ENCODE assay signal across 2 cellular contexts in the genomic region with DNA sequence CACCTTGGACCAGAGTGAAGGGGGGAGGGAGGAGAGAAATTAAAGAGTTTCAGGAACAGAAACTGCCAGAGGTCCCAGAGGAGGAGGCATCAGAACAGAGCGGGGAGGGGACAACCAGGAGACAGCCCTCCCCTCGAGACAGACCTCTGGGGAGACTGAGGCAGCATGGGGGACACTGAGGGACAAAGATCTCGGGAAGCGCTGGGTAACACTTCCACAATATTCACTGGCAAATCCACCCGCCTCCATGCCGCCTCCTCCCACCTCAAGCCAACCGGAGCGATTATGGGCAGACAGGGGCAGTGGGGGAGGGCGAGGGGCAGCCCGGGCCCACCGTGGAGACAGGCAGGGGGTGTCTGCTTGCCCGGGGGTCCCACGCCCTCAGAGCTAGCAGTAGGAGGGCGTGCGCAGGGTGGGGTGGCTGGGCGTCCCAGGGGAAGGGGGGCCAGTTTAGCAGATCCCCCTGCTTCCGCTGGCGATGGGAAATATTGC.
A peak's percentile ranks its signal among the peaks of the same experiment; 100 is the strongest.
TF ChIP-seq lines count a peak whose summit lies in the region.

No MANE protein-coding gene starts in this region.

TF ChIP-seq in A549, 52 proteins besides CTCF, POLR2A, EP300 and RAD21:
- TF ChIP-seq, protein P1, sequence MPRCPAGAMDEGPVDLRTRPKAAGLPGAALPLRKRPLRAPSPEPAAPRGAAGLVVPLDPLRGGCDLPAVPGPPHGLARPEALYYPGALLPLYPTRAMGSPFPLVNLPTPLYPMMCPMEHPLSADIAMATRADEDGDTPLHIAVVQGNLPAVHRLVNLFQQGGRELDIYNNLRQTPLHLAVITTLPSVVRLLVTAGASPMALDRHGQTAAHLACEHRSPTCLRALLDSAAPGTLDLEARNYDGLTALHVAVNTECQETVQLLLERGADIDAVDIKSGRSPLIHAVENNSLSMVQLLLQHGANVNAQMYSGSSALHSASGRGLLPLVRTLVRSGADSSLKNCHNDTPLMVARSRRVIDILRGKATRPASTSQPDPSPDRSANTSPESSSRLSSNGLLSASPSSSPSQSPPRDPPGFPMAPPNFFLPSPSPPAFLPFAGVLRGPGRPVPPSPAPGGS (IDR thresholded peaks at IDR 0.05), result no peak
- TF ChIP-seq HOXA7 (CRISPR knock-in tag; IDR thresholded peaks at IDR 0.05) (no peak), MAZ (IDR thresholded peaks at IDR 0.05; ENCODE audit: borderline replicate concordance, low read depth, low read length) (no peak), CEBPB (IDR thresholded peaks at IDR 0.05) (no peak), RFX5 (IDR thresholded peaks at IDR 0.05) (no peak), RNF2 (IDR thresholded peaks at IDR 0.05; ENCODE audit: borderline replicate concordance, low read depth) (no peak), ZSCAN20 (CRISPR knock-in tag; IDR thresholded peaks at IDR 0.05) (no peak)
- TF ChIP-seq, protein P2, sequence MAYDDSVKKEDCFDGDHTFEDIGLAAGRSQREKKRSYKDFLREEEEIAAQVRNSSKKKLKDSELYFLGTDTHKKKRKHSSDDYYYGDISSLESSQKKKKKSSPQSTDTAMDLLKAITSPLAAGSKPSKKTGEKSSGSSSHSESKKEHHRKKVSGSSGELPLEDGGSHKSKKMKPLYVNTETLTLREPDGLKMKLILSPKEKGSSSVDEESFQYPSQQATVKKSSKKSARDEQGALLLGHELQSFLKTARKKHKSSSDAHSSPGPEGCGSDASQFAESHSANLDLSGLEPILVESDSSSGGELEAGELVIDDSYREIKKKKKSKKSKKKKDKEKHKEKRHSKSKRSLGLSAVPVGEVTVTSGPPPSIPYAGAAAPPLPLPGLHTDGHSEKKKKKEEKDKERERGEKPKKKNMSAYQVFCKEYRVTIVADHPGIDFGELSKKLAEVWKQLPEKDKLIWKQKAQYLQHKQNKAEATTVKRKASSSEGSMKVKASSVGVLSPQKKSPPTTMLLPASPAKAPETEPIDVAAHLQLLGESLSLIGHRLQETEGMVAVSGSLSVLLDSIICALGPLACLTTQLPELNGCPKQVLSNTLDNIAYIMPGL (CRISPR knock-in tag; IDR thresholded peaks at IDR 0.05; ENCODE audit: borderline replicate concordance), result no peak
- TF ChIP-seq, protein P3, sequence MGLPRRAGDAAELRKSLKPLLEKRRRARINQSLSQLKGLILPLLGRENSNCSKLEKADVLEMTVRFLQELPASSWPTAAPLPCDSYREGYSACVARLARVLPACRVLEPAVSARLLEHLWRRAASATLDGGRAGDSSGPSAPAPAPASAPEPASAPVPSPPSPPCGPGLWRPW (IDR thresholded peaks at IDR 0.05), result no peak

TF ChIP-seq in K562, 482 proteins besides CTCF, POLR2A, EP300 and RAD21:
- TF ChIP-seq CBFA2T3 (IDR thresholded peaks at IDR 0.05) (no peak), DPF2 (IDR thresholded peaks at IDR 0.05) (no peak), ZFX (CRISPR knock-in tag; IDR thresholded peaks at IDR 0.05) (0 out of 2 replicates have a peak, but pooled peaks have one; percentile 10)
- TF ChIP-seq, protein P4, sequence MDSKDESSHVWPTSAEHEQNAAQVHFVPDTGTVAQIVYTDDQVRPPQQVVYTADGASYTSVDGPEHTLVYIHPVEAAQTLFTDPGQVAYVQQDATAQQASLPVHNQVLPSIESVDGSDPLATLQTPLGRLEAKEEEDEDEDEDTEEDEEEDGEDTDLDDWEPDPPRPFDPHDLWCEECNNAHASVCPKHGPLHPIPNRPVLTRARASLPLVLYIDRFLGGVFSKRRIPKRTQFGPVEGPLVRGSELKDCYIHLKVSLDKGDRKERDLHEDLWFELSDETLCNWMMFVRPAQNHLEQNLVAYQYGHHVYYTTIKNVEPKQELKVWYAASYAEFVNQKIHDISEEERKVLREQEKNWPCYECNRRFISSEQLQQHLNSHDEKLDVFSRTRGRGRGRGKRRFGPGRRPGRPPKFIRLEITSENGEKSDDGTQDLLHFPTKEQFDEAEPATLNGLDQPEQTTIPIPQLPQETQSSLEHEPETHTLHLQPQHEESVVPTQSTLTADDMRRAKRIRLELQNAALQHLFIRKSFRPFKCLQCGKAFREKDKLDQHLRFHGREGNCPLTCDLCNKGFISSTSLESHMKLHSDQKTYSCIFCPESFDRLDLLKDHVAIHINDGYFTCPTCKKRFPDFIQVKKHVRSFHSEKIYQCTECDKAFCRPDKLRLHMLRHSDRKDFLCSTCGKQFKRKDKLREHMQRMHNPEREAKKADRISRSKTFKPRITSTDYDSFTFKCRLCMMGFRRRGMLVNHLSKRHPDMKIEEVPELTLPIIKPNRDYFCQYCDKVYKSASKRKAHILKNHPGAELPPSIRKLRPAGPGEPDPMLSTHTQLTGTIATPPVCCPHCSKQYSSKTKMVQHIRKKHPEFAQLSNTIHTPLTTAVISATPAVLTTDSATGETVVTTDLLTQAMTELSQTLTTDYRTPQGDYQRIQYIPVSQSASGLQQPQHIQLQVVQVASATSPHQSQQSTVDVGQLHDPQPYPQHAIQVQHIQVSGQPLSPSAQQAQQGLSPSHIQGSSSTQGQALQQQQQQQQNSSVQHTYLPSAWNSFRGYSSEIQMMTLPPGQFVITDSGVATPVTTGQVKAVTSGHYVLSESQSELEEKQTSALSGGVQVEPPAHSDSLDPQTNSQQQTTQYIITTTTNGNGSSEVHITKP (IDR thresholded peaks at IDR 0.05; ENCODE audit: partially characterized antibody), result peak; percentile 15
